Comparison of ENCODE assay signal across 8 cellular contexts in genomic region chr13:25468330-25469178, GRCh38.
A peak's percentile ranks its signal among the peaks of the same experiment; 100 is the strongest.
DNase-seq lines count a peak whose midpoint lies in the region; ATAC-seq and TF ChIP-seq lines count a peak whose summit lies in the region.

No MANE protein-coding gene starts in this region.

- H3K36me3 ChIP-seq in neural progenitor cell, result no peaks in the 10 kb centered on the region

- TF ChIP-seq CTCF in GM10248 (IDR thresholded peaks at IDR 0.05; ENCODE audit: control extremely low read depth, extremely low read depth, low read depth, missing control alignments), result no peak
- TF ChIP-seq CTCF in neural progenitor cell (IDR thresholded peaks at IDR 0.05), result peak; percentile 19

- H3K4me3 Mint-ChIP-seq in neural progenitor cell, result peak overlapping the region; percentile 91

- peaks cover 10% of the 10 kb centered on the region for H3K4me1 ChIP-seq in neural progenitor cell

- POLR2A ChIA-PET in GM10248 (lab: Yijun Ruan, JAX), result no interaction called here

- H3K36me3 Mint-ChIP-seq in neural progenitor cell, result no peaks in the 10 kb centered on the region

- peaks cover 26% of the 10 kb centered on the region for H3K27me3 Mint-ChIP-seq in neural progenitor cell (ENCODE audit: insufficient read depth, low read depth)

- DNase-seq in GM10248 (ENCODE audit: extremely low spot score) (peak; percentile 31), NCI-H1694 treated with DMSO at 0.1 percent for 48 hours (lab: John Stamatoyannopoulos, UW) (peak; percentile 13), astrocyte of the hippocampus (ENCODE audit: low read depth, low spot score) (peak; percentile 74), neural progenitor cell (ENCODE audit: low spot score) (peak; percentile 84), dedifferentiated amniotic fluid mesenchymal stem cell (ENCODE audit: extremely low spot score) (no peak), left lobe of liver (ENCODE audit: low spot score) (no peak), RPMI8226 (no peak)

- no peak overlapping the region for H3K27ac Mint-ChIP-seq in neural progenitor cell

- no peak overlapping the region for H3K9ac ChIP-seq in neural progenitor cell

- ATAC-seq in left lobe of liver (no peak), HG02938 (IDR thresholded peaks at IDR 0.05; ENCODE audit: unreplicated experiment) (no peak)

- H3K27me3 ChIP-seq in neural progenitor cell, result peaks cover 35% of the 10 kb centered on the region

- H3K9me3 Mint-ChIP-seq in neural progenitor cell, result peaks cover 2% of the 10 kb centered on the region

- peaks cover 7% of the 10 kb centered on the region for H3K4me1 Mint-ChIP-seq in neural progenitor cell

- peaks cover 11% of the 10 kb centered on the region for H3F3A ChIP-seq in neural progenitor cell (ENCODE audit: low read depth)

- no peaks in the 10 kb centered on the region for H3K9me3 ChIP-seq in neural progenitor cell (ENCODE audit: low read depth)

- H2AFZ ChIP-seq in neural progenitor cell (replicated peaks), result peak overlapping the region; percentile 96

- CTCF ChIA-PET in GM10248 (lab: Yijun Ruan, JAX), result no interaction called here

- peak overlapping the region; percentile 87 for H3K4me3 ChIP-seq in neural progenitor cell

- no peak overlapping the region for H3K27ac ChIP-seq in neural progenitor cell

- H3K79me2 ChIP-seq in neural progenitor cell (ENCODE audit: low read depth), result no peaks in the 10 kb centered on the region

- H3K4me2 ChIP-seq in neural progenitor cell, result peak overlapping the region; percentile 80

- H4K20me1 ChIP-seq in neural progenitor cell (ENCODE audit: low read depth), result no peaks in the 10 kb centered on the region

Comparison
In these comparisons a context has a peak if more than half of its experiments do, and no peak if none do; other contexts are left out.
1. DNase-seq: peak in GM10248 (single experiment), NCI-H1694 treated with DMSO at 0.1 percent for 48 hours (single experiment), astrocyte of the hippocampus (single experiment) and neural progenitor cell (single experiment); none in dedifferentiated amniotic fluid mesenchymal stem cell (single experiment), left lobe of liver (single experiment) and RPMI8226 (single experiment).